ENCODE assay signal across 32 cellular contexts in genomic region chr1:93537924-93538323, GRCh38.
A peak's percentile ranks its signal among the peaks of the same experiment; 100 is the strongest.
DNase-seq lines count a peak whose midpoint lies in the region; ATAC-seq, FAIRE-seq and TF ChIP-seq lines count a peak whose summit lies in the region.
"Had no signal": no experiment of that assay in that cellular context is flagged by ENCODE, and none has a peak within 500 bp of the region (broad histone marks: within the 10 kb centered on the region; RNA-seq: fewer than 3 reads in every experiment).

No MANE protein-coding gene starts in this region.

- no peak for DNase-seq in activated T-cell treated with anti-CD3 and anti-CD28 coated beads, Interleukin-2, amount 50 U/mL, for 72 hours
- DNase-seq in activated T-cell treated with anti-CD3 and anti-CD28 coated beads, Interleukin-2, amount 50 U/mL, for 24 hours = no peak
- no peak for DNase-seq in RCC 7860 (ENCODE audit: low spot score)
- no peak for DNase-seq in chondrocyte (ENCODE audit: low spot score)
- DNase-seq in stimulated activated effector memory CD8-positive, alpha-beta T cell treated with anti-CD3 and anti-CD28 coated beads, Interleukin-12 subunit alpha, Interleukin-12 subunit beta, amount 100 ng/mL, for 72 hours (ENCODE audit: low spot score in 2 of 2) = no peak
- DNase-seq in stomach = no peak
- DNase-seq in activated CD8-positive, alpha-beta memory T cell treated with anti-CD3 and anti-CD28 coated beads, Interleukin-2, amount 50 U/mL, for 4 hours = no peak
- DNase-seq: activated CD4-positive, alpha-beta T cell treated with anti-CD3 and anti-CD28 coated beads for 4 hours; activated CD8-positive, alpha-beta T cell treated with anti-CD3 and anti-CD28 coated beads, Interleukin-2, amount 10 ng/mL, durations not matched to agents 7 days and 5 days; adrenal gland; brain microvascular endothelial cell; Calu3; CD4-positive, CD25-positive, alpha-beta regulatory T cell; cerebellar nuclear complex; DMS79 treated with DMSO at 0.1 percent for 48 hours; esophagus squamous epithelium; KG1; mammary epithelial cell; mucosa of descending colon; natural killer cell; NCI-H1105; NCI-H1930; NCI-H524; NK-92 treated with Interleukin-12 subunit alpha and Interleukin-12 subunit beta, amount 100 ng/mL, for 24 hours; stimulated activated naive CD4-positive, alpha-beta T cell; T-helper 2 cell; testis had no signal

- H3K27ac ChIP-seq in stomach = no peak overlapping the region
- H3K27ac ChIP-seq: adrenal gland, brain microvascular endothelial cell, esophagus squamous epithelium, hepatocyte, testis had no signal

- H3K9me3 ChIP-seq in stomach = no peaks in the 10 kb centered on the region
- H3K9me3 ChIP-seq: adrenal gland, esophagus squamous epithelium, mucosa of descending colon, testis had no signal

- intact Hi-C loops in stomach (cut with DNase I; ENCODE audit: low total_unique reads) = no loop called here

- no peaks in the 10 kb centered on the region for H3K36me3 Mint-ChIP-seq in activated T-cell treated with anti-CD3 and anti-CD28 coated beads, Interleukin-2, amount 50 U/mL, for 72 hours (ENCODE audit: insufficient read depth in 2 of 2)
- H3K36me3 Mint-ChIP-seq in activated T-cell treated with anti-CD3 and anti-CD28 coated beads, Interleukin-2, amount 50 U/mL, for 24 hours (ENCODE audit: low read depth) = no peaks in the 10 kb centered on the region
- peaks cover 4% of the 10 kb centered on the region for H3K36me3 Mint-ChIP-seq in chondrocyte (ENCODE audit: low read depth)
- H3K36me3 Mint-ChIP-seq in stimulated activated effector memory CD8-positive, alpha-beta T cell treated with anti-CD3 and anti-CD28 coated beads, Interleukin-12 subunit alpha, Interleukin-12 subunit beta, amount 100 ng/mL, for 72 hours = no peaks in the 10 kb centered on the region
- H3K36me3 Mint-ChIP-seq: CD4-positive, CD25-positive, alpha-beta regulatory T cell; natural killer cell had no signal

- H3K4me1 ChIP-seq in stomach = no peaks in the 10 kb centered on the region
- H3K4me1 ChIP-seq: adrenal gland, esophagus squamous epithelium, testis had no signal

- H3K4me1 Mint-ChIP-seq in activated T-cell treated with anti-CD3 and anti-CD28 coated beads, Interleukin-2, amount 50 U/mL, for 72 hours (ENCODE audit: low read depth) = no peaks in the 10 kb centered on the region
- peaks cover 5% of the 10 kb centered on the region for H3K4me1 Mint-ChIP-seq in activated T-cell treated with anti-CD3 and anti-CD28 coated beads, Interleukin-2, amount 50 U/mL, for 24 hours (ENCODE audit: low read depth)
- H3K4me1 Mint-ChIP-seq in chondrocyte (ENCODE audit: low read depth) = peaks cover 13% of the 10 kb centered on the region
- no peaks in the 10 kb centered on the region for H3K4me1 Mint-ChIP-seq in stimulated activated effector memory CD8-positive, alpha-beta T cell treated with anti-CD3 and anti-CD28 coated beads, Interleukin-12 subunit alpha, Interleukin-12 subunit beta, amount 100 ng/mL, for 72 hours
- H3K4me1 Mint-ChIP-seq: CD4-positive, CD25-positive, alpha-beta regulatory T cell; natural killer cell had no signal

- 61 to 81% (median 71%) methylated on average over 2 of the region's 2 CpGs for WGBS in stomach, 5 donors

- TF ChIP-seq POLR2A in stomach (IDR thresholded peaks at IDR 0.05) = no peak

- peaks cover 0 to 3% (median 1%) of the 10 kb centered on the region in 4 donors for H3K36me3 ChIP-seq in stomach
- H3K36me3 ChIP-seq: adrenal gland, brain microvascular endothelial cell, esophagus squamous epithelium had no signal

- TF ChIP-seq EP300 in stomach (IDR thresholded peaks at IDR 0.05) = no peak

- TF ChIP-seq CTCF in chondrocyte (IDR thresholded peaks at IDR 0.05) (no peak), stomach (IDR thresholded peaks at IDR 0.05) (no peak)

- peak; percentile 5 for FAIRE-seq in RCC 7860 (lab: Jason Lieb, UNC)
- FAIRE-seq: A204.1, frontal cortex had no signal

- no peaks in the 10 kb centered on the region for H3K9me3 Mint-ChIP-seq in activated T-cell treated with anti-CD3 and anti-CD28 coated beads, Interleukin-2, amount 50 U/mL, for 72 hours
- H3K9me3 Mint-ChIP-seq in activated T-cell treated with anti-CD3 and anti-CD28 coated beads, Interleukin-2, amount 50 U/mL, for 24 hours = no peaks in the 10 kb centered on the region
- H3K9me3 Mint-ChIP-seq in chondrocyte (ENCODE audit: low read depth) = no peaks in the 10 kb centered on the region
- H3K9me3 Mint-ChIP-seq in stimulated activated effector memory CD8-positive, alpha-beta T cell treated with anti-CD3 and anti-CD28 coated beads, Interleukin-12 subunit alpha, Interleukin-12 subunit beta, amount 100 ng/mL, for 72 hours = no peaks in the 10 kb centered on the region
- H3K9me3 Mint-ChIP-seq: CD4-positive, CD25-positive, alpha-beta regulatory T cell; natural killer cell had no signal

- H3K27me3 ChIP-seq in stomach = no peaks in the 10 kb centered on the region
- H3K27me3 ChIP-seq: adrenal gland, brain microvascular endothelial cell, esophagus squamous epithelium, hepatocyte, testis had no signal

- H3K4me3 Mint-ChIP-seq in activated T-cell treated with anti-CD3 and anti-CD28 coated beads, Interleukin-2, amount 50 U/mL, for 72 hours = no peak overlapping the region
- H3K4me3 Mint-ChIP-seq in activated T-cell treated with anti-CD3 and anti-CD28 coated beads, Interleukin-2, amount 50 U/mL, for 24 hours = no peak overlapping the region
- H3K4me3 Mint-ChIP-seq in chondrocyte (ENCODE audit: unreplicated experiment) = no peak overlapping the region
- H3K4me3 Mint-ChIP-seq in stimulated activated effector memory CD8-positive, alpha-beta T cell treated with anti-CD3 and anti-CD28 coated beads, Interleukin-12 subunit alpha, Interleukin-12 subunit beta, amount 100 ng/mL, for 72 hours = no peak overlapping the region
- H3K4me3 Mint-ChIP-seq: activated CD8-positive, alpha-beta T cell treated with anti-CD3 and anti-CD28 coated beads, Interleukin-2, amount 10 ng/mL, durations not matched to agents 7 days and 5 days; CD4-positive, CD25-positive, alpha-beta regulatory T cell; natural killer cell had no signal

- H3K4me3 ChIP-seq in stomach = no peak overlapping the region
- H3K4me3 ChIP-seq: adrenal gland, esophagus squamous epithelium, hepatocyte, mucosa of descending colon, testis had no signal

- ATAC-seq in activated T-cell treated with anti-CD3 and anti-CD28 coated beads, Interleukin-2, amount 50 U/mL, for 72 hours (replicated peaks in 1 of 2) = peak; percentile 25 to 56
- ATAC-seq in stimulated activated effector memory CD8-positive, alpha-beta T cell treated with anti-CD3 and anti-CD28 coated beads, Interleukin-12 subunit alpha, Interleukin-12 subunit beta, amount 100 ng/mL, for 72 hours = peak; percentile 75
- no peak for ATAC-seq in HG02852 (IDR thresholded peaks at IDR 0.05; ENCODE audit: unreplicated experiment)
- ATAC-seq: activated CD8-positive, alpha-beta T cell treated with anti-CD3 and anti-CD28 coated beads, Interleukin-2, amount 10 ng/mL, durations not matched to agents 7 days and 5 days; mucosa of descending colon; natural killer cell; Right ventricle myocardium inferior had no signal

- H3K27ac Mint-ChIP-seq in activated T-cell treated with anti-CD3 and anti-CD28 coated beads, Interleukin-2, amount 50 U/mL, for 72 hours = no peak overlapping the region
- H3K27ac Mint-ChIP-seq in activated T-cell treated with anti-CD3 and anti-CD28 coated beads, Interleukin-2, amount 50 U/mL, for 24 hours = no peak overlapping the region
- peak overlapping the region; percentile 6 for H3K27ac Mint-ChIP-seq in chondrocyte (ENCODE audit: unreplicated experiment)
- H3K27ac Mint-ChIP-seq in stimulated activated effector memory CD8-positive, alpha-beta T cell treated with anti-CD3 and anti-CD28 coated beads, Interleukin-12 subunit alpha, Interleukin-12 subunit beta, amount 100 ng/mL, for 72 hours = no peak overlapping the region
- H3K27ac Mint-ChIP-seq: activated CD8-positive, alpha-beta T cell treated with anti-CD3 and anti-CD28 coated beads, Interleukin-2, amount 10 ng/mL, durations not matched to agents 7 days and 5 days; natural killer cell had no signal

- no peaks in the 10 kb centered on the region for H3K27me3 Mint-ChIP-seq in activated T-cell treated with anti-CD3 and anti-CD28 coated beads, Interleukin-2, amount 50 U/mL, for 72 hours (ENCODE audit: low read depth)
- H3K27me3 Mint-ChIP-seq in activated T-cell treated with anti-CD3 and anti-CD28 coated beads, Interleukin-2, amount 50 U/mL, for 24 hours = no peaks in the 10 kb centered on the region
- no peaks in the 10 kb centered on the region for H3K27me3 Mint-ChIP-seq in chondrocyte (ENCODE audit: low read depth)
